19 cellular contexts compared by ENCODE assay signal in the genomic region with DNA sequence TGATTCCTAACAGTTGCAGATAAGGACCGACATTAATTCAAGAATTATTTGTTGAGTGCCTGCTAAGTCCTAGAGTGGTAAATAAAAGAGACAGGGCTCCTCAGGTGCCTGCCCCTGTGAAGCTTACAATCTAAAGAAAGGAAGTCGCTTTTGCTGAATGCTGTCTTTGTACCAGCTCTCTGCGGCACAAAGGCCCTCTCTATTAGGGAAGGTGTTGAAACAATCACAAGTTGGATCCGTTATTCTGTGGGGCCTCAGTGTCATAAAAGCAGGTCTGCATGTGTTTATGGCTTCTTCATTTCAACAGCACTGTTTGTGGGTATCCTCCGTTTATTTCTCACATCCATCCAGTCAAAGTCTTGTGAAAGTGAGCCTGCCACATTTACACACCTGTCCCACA. TPM values are rescaled to one million over a fixed set of nuclear protein-coding genes. Genes with fewer than 3 reads are reported as not detected.
A peak's percentile ranks its signal among the peaks of the same experiment; 100 is the strongest.
DNase-seq lines count a peak whose midpoint lies in the region; ATAC-seq and TF ChIP-seq lines count a peak whose summit lies in the region.
"Had no signal": no experiment of that assay in that cellular context is flagged by ENCODE, and none has a peak within 500 bp of the region (broad histone marks: within the 10 kb centered on the region; RNA-seq: fewer than 3 reads in every experiment).

No MANE protein-coding gene starts in this region.

- H3K27ac ChIP-seq in CD8-positive, alpha-beta T cell (ENCODE audit: low read depth, low read length): no peak overlapping the region
- H3K27ac ChIP-seq in neutrophil (peak overlapping the region; percentile 36), colonic mucosa (no peak overlapping the region)
- H3K27ac ChIP-seq: BLaER1, Peyer's patch, SJSA1 had no signal

- no peak overlapping the region for H3K9ac ChIP-seq in colonic mucosa (ENCODE audit: low read depth in 2 of 2, low read length in 2 of 2)
- H3K9ac ChIP-seq: BLaER1 had no signal

- intact Hi-C loops in CD8-positive, alpha-beta T cell (cut with DNase I, micrococcal nuclease): no loop called here
- intact Hi-C loops in colonic mucosa (cut with DNase I): loop anchor here (5.0 kb wide), 1 partner anchor 78 kb away; no protein-coding TSS in a partner anchor

- peaks cover 3% of the 10 kb centered on the region for H3K4me1 ChIP-seq in CD8-positive, alpha-beta T cell (ENCODE audit: insufficient read depth, low read length)
- peaks cover 12 to 14% of the 10 kb centered on the region in 2 experiments for H3K4me1 ChIP-seq in neutrophil (ENCODE audit: control insufficient read depth in 1 of 2, insufficient read depth in 1 of 2, low read depth in 1 of 2, low read length in 1 of 2)
- no peaks in the 10 kb centered on the region for H3K4me1 ChIP-seq in colonic mucosa
- H3K4me1 ChIP-seq: BLaER1, Peyer's patch, SJSA1 had no signal

- no peak for TF ChIP-seq POLR2A in NB4 (IDR thresholded peaks at IDR 0.05; ENCODE audit: extremely low read depth, insufficient read length)

- H3K4me1 Mint-ChIP-seq in CD8-positive, alpha-beta T cell (ENCODE audit: low read depth): peaks cover 14% of the 10 kb centered on the region
- H3K4me1 Mint-ChIP-seq in effector memory CD8-positive, alpha-beta T cell (ENCODE audit: low read depth in 2 of 2): peaks cover 0 to 10% of the 10 kb centered on the region in 2 donors

- H3K4me3 ChIP-seq in CD8-positive, alpha-beta T cell (ENCODE audit: low read depth, low read length): no peak overlapping the region
- H3K4me3 ChIP-seq in NB4 (ENCODE audit: low read depth, low read length) (no peak overlapping the region), neutrophil (ENCODE audit: low read depth in 1 of 2, low read length in 1 of 2) (no peak overlapping the region), colonic mucosa (no peak overlapping the region)
- H3K4me3 ChIP-seq: BLaER1, Peyer's patch, SJSA1 had no signal

- CTCF ChIA-PET in CD8-positive, alpha-beta T cell (lab: Charles Lee): interaction anchor here (0.7 to 13.2 kb wide), 3 partner anchors 77 to 187 kb away, joined by 3 to 182 read pairs (median 179); no protein-coding TSS in a partner anchor

- H3K36me3 Mint-ChIP-seq in CD8-positive, alpha-beta T cell: no peaks in the 10 kb centered on the region
- H3K36me3 Mint-ChIP-seq in effector memory CD8-positive, alpha-beta T cell (ENCODE audit: insufficient read depth): peaks cover 2% of the 10 kb centered on the region

- POLR2A ChIA-PET in CD8-positive, alpha-beta T cell (lab: Charles Lee): no interaction called here

- no peak for DNase-seq in CD8-positive, alpha-beta T cell
- peak; percentile 45 for DNase-seq in NB4 (ENCODE audit: low read depth)
- no peak for DNase-seq in effector memory CD8-positive, alpha-beta T cell
- DNase-seq in HCEC 1CT: no peak
- no peak for DNase-seq in 8988T
- no peak for DNase-seq in colonic mucosa
- DNase-seq in activated CD4-positive, CD25-positive, alpha-beta regulatory T cell treated with anti-CD3 and anti-CD28 coated beads, Interleukin-2, amount 50 U/mL, for 72 hours: no peak
- DNase-seq: HFFc6; IMR-90; Karpas-422; MM.1S; NCI-H1105; NCI-H2081; NCI-H748 treated with DMSO at 0.1 percent for 48 hours; NK-92 treated with Interleukin-12 subunit alpha and Interleukin-12 subunit beta, amount 100 ng/mL, for 24 hours; Peyer's patch had no signal

- no peaks in the 10 kb centered on the region for H3K36me3 ChIP-seq in CD8-positive, alpha-beta T cell (ENCODE audit: insufficient read depth, low read length)
- H3K36me3 ChIP-seq in neutrophil (no peaks in the 10 kb centered on the region), colonic mucosa (no peaks in the 10 kb centered on the region)
- H3K36me3 ChIP-seq: BLaER1, Peyer's patch, SJSA1 had no signal

- ATAC-seq in CD8-positive, alpha-beta T cell: no peak
- ATAC-seq in effector memory CD8-positive, alpha-beta T cell (replicated peaks): no peak

- no peaks in the 10 kb centered on the region for H3K27me3 ChIP-seq in CD8-positive, alpha-beta T cell (ENCODE audit: insufficient read depth, low read length)
- H3K27me3 ChIP-seq in neutrophil: no peaks in the 10 kb centered on the region
- no peaks in the 10 kb centered on the region for H3K27me3 ChIP-seq in colonic mucosa
- H3K27me3 ChIP-seq: BLaER1, Peyer's patch, SJSA1 had no signal

- peak overlapping the region; percentile 60 for H3K27ac Mint-ChIP-seq in CD8-positive, alpha-beta T cell
- peak overlapping the region; percentile 63 to 71 for H3K27ac Mint-ChIP-seq in effector memory CD8-positive, alpha-beta T cell
- H3K27ac Mint-ChIP-seq: HFFc6 had no signal

- TF ChIP-seq CTCF in CD8-positive, alpha-beta T cell (IDR thresholded peaks at IDR 0.05): no peak
- TF ChIP-seq CTCF in NB4 (IDR thresholded peaks at IDR 0.05; ENCODE audit: low read depth, low read length) (no peak), neutrophil (IDR thresholded peaks at IDR 0.05) (no peak), colonic mucosa (IDR thresholded peaks at IDR 0.05) (no peak)

- no peak overlapping the region for H3K4me3 Mint-ChIP-seq in CD8-positive, alpha-beta T cell
- no peak overlapping the region for H3K4me3 Mint-ChIP-seq in effector memory CD8-positive, alpha-beta T cell
- H3K4me3 Mint-ChIP-seq: HFFc6 had no signal

- no peaks in the 10 kb centered on the region for H3K27me3 Mint-ChIP-seq in CD8-positive, alpha-beta T cell (ENCODE audit: low read depth)
- H3K27me3 Mint-ChIP-seq in effector memory CD8-positive, alpha-beta T cell: no peaks in the 10 kb centered on the region

- no peaks in the 10 kb centered on the region for H3K9me3 ChIP-seq in CD8-positive, alpha-beta T cell (ENCODE audit: low read length)
- H3K9me3 ChIP-seq in neutrophil: no peaks in the 10 kb centered on the region
- H3K9me3 ChIP-seq in colonic mucosa: no peaks in the 10 kb centered on the region
- H3K9me3 ChIP-seq: Peyer's patch had no signal

- H3K9me3 Mint-ChIP-seq in CD8-positive, alpha-beta T cell: no peaks in the 10 kb centered on the region
- H3K9me3 Mint-ChIP-seq in effector memory CD8-positive, alpha-beta T cell: no peaks in the 10 kb centered on the region

RNA-seq across cellular contexts. Expression of gene MVB12B, which starts 7.0 kb away (rescaled TPM):
- 10 to 100 TPM; 25.7 to 26.9 TPM for total RNA-seq in CD8-positive, alpha-beta T cell
- total RNA-seq in colonic mucosa: 10 to 100 TPM in 1 of 2 donors, 1 to 10 TPM in 1; 9.8 to 15.8 TPM
